ENCODE assay signal across 8 cellular contexts in the genomic region with DNA sequence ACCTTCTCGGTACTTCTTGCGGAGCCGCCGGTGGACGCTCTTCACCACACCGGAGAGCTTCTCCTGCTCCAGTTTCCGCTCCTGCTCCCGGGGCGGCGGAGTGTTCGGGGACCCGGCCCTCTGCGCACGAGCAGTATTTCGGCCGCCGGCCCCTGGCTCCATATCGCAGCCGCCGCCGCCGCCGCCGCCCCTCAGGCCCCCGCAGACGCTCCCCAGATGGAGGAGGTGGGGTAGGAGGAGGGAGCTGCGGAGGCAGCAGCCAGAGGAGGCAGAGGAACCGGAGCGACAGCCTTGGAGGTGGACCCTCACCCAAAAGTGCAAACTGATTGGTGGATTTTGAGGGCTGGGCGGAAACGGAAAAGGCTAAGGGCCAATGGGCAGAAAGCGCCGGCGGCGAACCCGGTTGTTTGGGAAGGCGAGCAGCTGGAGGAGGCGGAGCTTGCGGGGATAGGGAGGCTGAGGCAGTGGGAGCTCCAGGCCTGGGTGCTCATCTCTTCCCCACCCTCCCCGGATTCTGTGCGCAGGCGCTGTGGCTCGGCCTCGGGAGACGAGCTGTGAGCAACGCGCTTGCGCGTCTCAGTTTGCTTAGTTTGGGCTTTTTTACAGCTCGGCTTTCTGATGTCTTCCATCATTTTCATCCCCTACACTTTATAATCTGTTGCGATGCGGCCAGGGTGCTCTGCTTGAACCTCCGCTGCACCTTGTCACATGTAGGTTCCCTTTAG.
DNase-seq lines count a peak whose midpoint lies in the region; ATAC-seq, FAIRE-seq and TF ChIP-seq lines count a peak whose summit lies in the region.

No MANE protein-coding gene starts in this region.

- TF ChIP-seq CTCF in chondrocyte (IDR thresholded peaks at IDR 0.05) (no peak), keratinocyte (optimal IDR thresholded peaks at IDR 0.05 in 1 of 3, IDR thresholded peaks at IDR 0.05 in 1 of 3, conservative IDR thresholded peaks at IDR 0.05 in 1 of 3; ENCODE audit: extremely low read depth in 1 of 3, insufficient read depth in 2 of 3, low read length in 3 of 3) (peak in 1 of 3 experiments; percentile 7)

- peaks cover 19% of the 10 kb centered on the region for H3K79me2 ChIP-seq in keratinocyte (ENCODE audit: control insufficient read depth, insufficient read depth, low read length)

- FAIRE-seq in keratinocyte (lab: Jason Lieb, UNC): peak; percentile 86

- peak; percentile 66 for TF ChIP-seq POLR2A in GM19193 (IDR thresholded peaks at IDR 0.05; ENCODE audit: extremely low read depth, insufficient read depth, insufficient read length)

- no peaks in the 10 kb centered on the region for H4K20me1 ChIP-seq in keratinocyte (ENCODE audit: control insufficient read depth, extremely low read depth, insufficient read depth, low read length)

- no peaks in the 10 kb centered on the region for H3K9me3 ChIP-seq in keratinocyte (ENCODE audit: control insufficient read depth, low read depth, low read length)

- no peaks in the 10 kb centered on the region for H3K9me1 ChIP-seq in keratinocyte (ENCODE audit: control insufficient read depth, extremely low read depth, insufficient read depth, low read length)

- H3K4me3 ChIP-seq in keratinocyte (ENCODE audit: control insufficient read depth in 2 of 3, extremely low read depth in 1 of 3, insufficient read depth in 2 of 3, low read depth in 1 of 3, low read length in 3 of 3): peak overlapping the region; percentile 81 to 86 (median 83)

- peaks cover 24% of the 10 kb centered on the region for H3K4me1 Mint-ChIP-seq in chondrocyte (ENCODE audit: low read depth)

- peak; percentile 98 for ATAC-seq in HG03432 (IDR thresholded peaks at IDR 0.05; ENCODE audit: unreplicated experiment)

- H3K4me3 Mint-ChIP-seq in chondrocyte (ENCODE audit: unreplicated experiment): peak overlapping the region; percentile 88

- H3K27ac ChIP-seq in keratinocyte (ENCODE audit: control insufficient read depth, insufficient read depth, low read length): peak overlapping the region; percentile 62

- H2AFZ ChIP-seq in keratinocyte (ENCODE audit: control insufficient read depth, low read length): peak overlapping the region; percentile 97

- peak overlapping the region; percentile 93 for H3K4me2 ChIP-seq in keratinocyte (ENCODE audit: control insufficient read depth, extremely low read depth, insufficient read depth, low read depth, low read length)

- dilution Hi-C loops in keratinocyte (cut with MboI; ENCODE audit: extremely low pct_ligation_motif_present, low sequenced_read_pairs): no loop called here

- no peaks in the 10 kb centered on the region for H3K36me3 Mint-ChIP-seq in chondrocyte (ENCODE audit: low read depth)

- H3K9me3 Mint-ChIP-seq in chondrocyte (ENCODE audit: low read depth): no peaks in the 10 kb centered on the region

- H3K27me3 ChIP-seq in keratinocyte (ENCODE audit: control insufficient read depth, extremely low read depth, insufficient read depth, low read length): no peaks in the 10 kb centered on the region

- peaks cover 14% of the 10 kb centered on the region for H3K4me1 ChIP-seq in keratinocyte (ENCODE audit: control insufficient read depth, extremely low read depth, insufficient read depth, low read length)

- H3K9ac ChIP-seq in keratinocyte (ENCODE audit: control insufficient read depth, extremely low read depth, insufficient read depth, low read length): peak overlapping the region; percentile 68

- DNase-seq in Ammon's horn (ENCODE audit: low spot score) (peak; percentile 100), NCI-H460 (ENCODE audit: extremely low read depth, low read depth) (peak; percentile 100), chondrocyte (ENCODE audit: low spot score) (peak; percentile 100), keratinocyte (ENCODE audit: low read depth, low spot score) (peak; percentile 83)
- peak; percentile 99 for DNase-seq in activated CD4-positive, alpha-beta T cell treated with anti-CD3 and anti-CD28 coated beads for 1 hour
- DNase-seq in stimulated activated CD4-positive, alpha-beta T cell treated with anti-CD3 and anti-CD28 coated beads, Interleukin-12 subunit alpha, Interleukin-12 subunit beta, amount 100 ng/mL, for 48 hours (ENCODE audit: low read depth in 2 of 3, low spot score in 1 of 3): peak; percentile 94 to 99 (median 98)

- H3K27me3 Mint-ChIP-seq in chondrocyte (ENCODE audit: low read depth): peaks cover 4% of the 10 kb centered on the region

- H3K27ac Mint-ChIP-seq in chondrocyte (ENCODE audit: unreplicated experiment): peak overlapping the region; percentile 98

- H3K36me3 ChIP-seq in keratinocyte (ENCODE audit: control insufficient read depth in 2 of 2, extremely low read depth in 1 of 2, insufficient read depth in 2 of 2, low read length in 2 of 2): peaks cover 0 to 3% of the 10 kb centered on the region in 2 experiments

Comparison
In these comparisons a context has a peak if more than half of its experiments do, and no peak if none do; other contexts are left out.
1. Peak in every context shown above with its lines: DNase-seq, ATAC-seq, H3K4me3 ChIP-seq and H3K27ac ChIP-seq.